ENCODE assay signal across 1 cellular context in genomic region chr5:179821298-179822058, GRCh38.
A peak's percentile ranks its signal among the peaks of the same experiment; 100 is the strongest.
TF ChIP-seq lines count a peak whose summit lies in the region.

No MANE protein-coding gene starts in this region.

TF ChIP-seq in WTC11, 78 proteins besides CTCF, POLR2A, EP300 and RAD21 (continued from another document):
- TF ChIP-seq, protein P1, sequence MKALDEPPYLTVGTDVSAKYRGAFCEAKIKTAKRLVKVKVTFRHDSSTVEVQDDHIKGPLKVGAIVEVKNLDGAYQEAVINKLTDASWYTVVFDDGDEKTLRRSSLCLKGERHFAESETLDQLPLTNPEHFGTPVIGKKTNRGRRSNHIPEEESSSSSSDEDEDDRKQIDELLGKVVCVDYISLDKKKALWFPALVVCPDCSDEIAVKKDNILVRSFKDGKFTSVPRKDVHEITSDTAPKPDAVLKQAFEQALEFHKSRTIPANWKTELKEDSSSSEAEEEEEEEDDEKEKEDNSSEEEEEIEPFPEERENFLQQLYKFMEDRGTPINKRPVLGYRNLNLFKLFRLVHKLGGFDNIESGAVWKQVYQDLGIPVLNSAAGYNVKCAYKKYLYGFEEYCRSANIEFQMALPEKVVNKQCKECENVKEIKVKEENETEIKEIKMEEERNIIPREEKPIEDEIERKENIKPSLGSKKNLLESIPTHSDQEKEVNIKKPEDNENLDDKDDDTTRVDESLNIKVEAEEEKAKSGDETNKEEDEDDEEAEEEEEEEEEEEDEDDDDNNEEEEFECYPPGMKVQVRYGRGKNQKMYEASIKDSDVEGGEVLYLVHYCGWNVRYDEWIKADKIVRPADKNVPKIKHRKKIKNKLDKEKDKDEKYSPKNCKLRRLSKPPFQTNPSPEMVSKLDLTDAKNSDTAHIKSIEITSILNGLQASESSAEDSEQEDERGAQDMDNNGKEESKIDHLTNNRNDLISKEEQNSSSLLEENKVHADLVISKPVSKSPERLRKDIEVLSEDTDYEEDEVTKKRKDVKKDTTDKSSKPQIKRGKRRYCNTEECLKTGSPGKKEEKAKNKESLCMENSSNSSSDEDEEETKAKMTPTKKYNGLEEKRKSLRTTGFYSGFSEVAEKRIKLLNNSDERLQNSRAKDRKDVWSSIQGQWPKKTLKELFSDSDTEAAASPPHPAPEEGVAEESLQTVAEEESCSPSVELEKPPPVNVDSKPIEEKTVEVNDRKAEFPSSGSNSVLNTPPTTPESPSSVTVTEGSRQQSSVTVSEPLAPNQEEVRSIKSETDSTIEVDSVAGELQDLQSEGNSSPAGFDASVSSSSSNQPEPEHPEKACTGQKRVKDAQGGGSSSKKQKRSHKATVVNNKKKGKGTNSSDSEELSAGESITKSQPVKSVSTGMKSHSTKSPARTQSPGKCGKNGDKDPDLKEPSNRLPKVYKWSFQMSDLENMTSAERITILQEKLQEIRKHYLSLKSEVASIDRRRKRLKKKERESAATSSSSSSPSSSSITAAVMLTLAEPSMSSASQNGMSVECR (CRISPR knock-in tag; IDR thresholded peaks at IDR 0.05; ENCODE audit: borderline replicate concordance): no peak; the same call in 1 of the 2 replicates
- no peak for TF ChIP-seq RORB (CRISPR knock-in tag; IDR thresholded peaks at IDR 0.05)
- 0 out of 2 replicates have a peak, but pooled peaks have one; percentile 55 for TF ChIP-seq KAT7 (CRISPR knock-in tag; IDR thresholded peaks at IDR 0.05; ENCODE audit: borderline replicate concordance)
- TF ChIP-seq ZSCAN18 (CRISPR knock-in tag; IDR thresholded peaks at IDR 0.05): no peak
- TF ChIP-seq ETV6 (CRISPR knock-in tag; IDR thresholded peaks at IDR 0.05): 0 out of 2 replicates have a peak, but pooled peaks have one; percentile 45
TF ChIP-seq in WTC11: peak in this region for 5.
